Comparison of ENCODE assay signal across 8 cellular contexts in the genomic region with DNA sequence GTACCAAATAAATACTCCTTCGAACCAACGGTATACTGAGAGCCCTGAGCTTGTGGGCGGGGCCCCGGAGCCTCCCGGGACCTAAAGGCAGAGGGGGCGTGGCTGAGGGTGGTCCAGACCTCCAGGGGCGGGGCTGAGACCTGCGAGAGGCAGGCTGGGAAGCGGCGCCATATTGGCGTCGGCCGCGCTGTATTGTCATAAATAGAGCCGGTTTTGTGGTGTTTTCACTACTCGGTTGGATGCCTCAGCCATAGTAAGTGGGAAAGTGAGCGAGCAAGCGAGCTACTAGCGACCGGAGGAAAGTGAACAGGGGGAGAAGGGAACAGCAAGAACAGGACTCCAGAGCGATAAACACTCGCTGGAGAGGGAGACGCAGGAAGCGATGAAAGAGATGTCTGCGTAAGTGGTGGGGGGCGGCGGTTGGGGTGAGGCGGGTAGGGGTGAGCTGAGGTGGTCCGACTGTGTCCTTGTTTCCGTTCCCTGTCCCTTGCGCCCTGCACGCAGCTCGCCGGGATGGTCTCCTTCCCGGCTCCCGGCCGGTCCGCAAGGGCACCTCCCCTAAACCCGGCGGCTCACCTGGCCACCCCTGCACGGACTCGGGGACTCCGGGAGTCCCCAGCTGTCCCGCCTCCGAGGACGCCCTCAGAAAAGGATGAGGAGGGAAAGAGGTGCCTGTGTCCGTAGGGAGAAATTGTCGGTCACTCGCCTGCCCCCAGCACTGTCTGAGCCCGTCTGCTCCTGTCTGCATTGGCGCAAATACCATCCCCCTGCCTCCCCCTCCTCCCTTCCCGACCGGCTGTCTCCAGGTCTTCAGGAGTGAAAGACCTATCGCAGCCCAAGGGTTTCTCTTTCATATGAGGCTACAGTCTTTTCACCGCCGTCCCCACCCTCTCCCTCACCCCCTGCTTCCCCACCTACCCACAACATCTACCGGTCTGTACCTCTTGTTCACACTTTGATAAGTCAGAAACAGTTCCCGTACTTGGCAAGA. TPM values are rescaled to one million over a fixed set of nuclear protein-coding genes. Genes with fewer than 3 reads are reported as not detected.
A peak's percentile ranks its signal among the peaks of the same experiment; 100 is the strongest.
DNase-seq lines count a peak whose midpoint lies in the region; FAIRE-seq and TF ChIP-seq lines count a peak whose summit lies in the region.

A gene (plus strand): TSS at position 172 of the 991 bp plus-strand sequence. CDS start 211 bp downstream, at position 383.

- H2BK5ac ChIP-seq in H1 (ENCODE audit: low read depth, low read length) (peak within 1 kb of the TSS; percentile 95), mesenchymal stem cell (ENCODE audit: low read depth, low read length, poor library complexity, severe bottlenecking) (no peak within 1 kb of the TSS)

- H2BK120ac ChIP-seq in H1 (replicated peaks; ENCODE audit: low read depth, low read length), result no peak within 1 kb of the TSS
- peak within 1 kb of the TSS; percentile 71 for H2BK120ac ChIP-seq in mesenchymal stem cell (ENCODE audit: low read depth, low read length)

- no peak for TF ChIP-seq RAD21 in H1 (IDR thresholded peaks at IDR 0.05 in 1 of 2, conservative IDR thresholded peaks at IDR 0.05 in 1 of 2; ENCODE audit: low read depth in 2 of 2, low read length in 2 of 2)

- H3K23ac ChIP-seq in H1 (ENCODE audit: insufficient read length) (no peak within 1 kb of the TSS), mesenchymal stem cell (ENCODE audit: low read length in 2 of 2) (peak within 1 kb of the TSS in 1 of 2 experiments; percentile 90)

- H3K4me2 ChIP-seq in H1 (ENCODE audit: insufficient read depth in 1 of 2, low read depth in 2 of 2, low read length in 2 of 2), result peak within 1 kb of the TSS; percentile 62 to 75
- peak within 1 kb of the TSS; percentile 73 for H3K4me2 ChIP-seq in mesenchymal stem cell (ENCODE audit: low read length, poor library complexity, severe bottlenecking)

- peak; percentile 83 to 94 for TF ChIP-seq POLR2A in H1 (IDR thresholded peaks at IDR 0.05; ENCODE audit: control extremely low read depth in 1 of 2, low read depth in 2 of 2, low read length in 2 of 2)

- peak within 1 kb of the TSS; percentile 85 for H4K5ac ChIP-seq in H1 (ENCODE audit: insufficient read length, low read depth, low read length)

- H3K79me1 ChIP-seq in H1 (ENCODE audit: low read depth, low read length) (0 out of 2 replicates have a peak, but pooled peaks cover 5% of the 10 kb centered on the region), mesenchymal stem cell (replicated peaks; ENCODE audit: low read length, poor library complexity, severe bottlenecking) (peaks cover 9% of the 10 kb centered on the region)

- DNase-seq in CMK (ENCODE audit: low read depth), result peak; percentile 72
- peak; percentile 95 for DNase-seq in GM20000 (ENCODE audit: low spot score)
- DNase-seq in HT-29 (ENCODE audit: low spot score), result peak; percentile 94
- DNase-seq in NOMO-1 (lab: John Stamatoyannopoulos, UW; ENCODE audit: unreplicated experiment in 2 of 2), result peak; percentile 89 to 95
- peak; percentile 75 to 97 for DNase-seq in H1 (ENCODE audit: low read depth in 1 of 2, low spot score in 2 of 2)
- peak; percentile 91 for DNase-seq in mesenchymal stem cell
- DNase-seq in stimulated activated CD8-positive, alpha-beta memory T cell treated with anti-CD3 and anti-CD28 coated beads, Interleukin-12 subunit alpha, Interleukin-12 subunit beta, amount 100 ng/mL, for 4 hours (ENCODE audit: low read depth), result peak; percentile 91

- no peak for TF ChIP-seq EP300 in H1 (IDR thresholded peaks at IDR 0.05; ENCODE audit: borderline replicate concordance in 1 of 2, low read depth in 2 of 2, low read length in 2 of 2)

- peak within 1 kb of the TSS; percentile 85 for H3K56ac ChIP-seq in H1 (replicated peaks; ENCODE audit: insufficient read length, low read depth, low read length)

- H2BK12ac ChIP-seq in H1 (ENCODE audit: low read depth, low read length), result peak within 1 kb of the TSS; percentile 88
- no peak within 1 kb of the TSS for H2BK12ac ChIP-seq in mesenchymal stem cell (ENCODE audit: low read length in 2 of 2)

- peak within 1 kb of the TSS; percentile 71 to 99 (median 92) for H3K9ac ChIP-seq in H1 (replicated peaks in 1 of 4; ENCODE audit: extremely low read depth in 1 of 4, low read depth in 3 of 4, low read length in 3 of 4)
- peak within 1 kb of the TSS; percentile 94 for H3K9ac ChIP-seq in mesenchymal stem cell (ENCODE audit: low read length)

- no peak within 1 kb of the TSS; the same call in 1 of the 2 replicates for H2AK5ac ChIP-seq in H1 (ENCODE audit: low read depth, low read length)
- H2AK5ac ChIP-seq in mesenchymal stem cell (ENCODE audit: low read length, severe bottlenecking), result no peak within 1 kb of the TSS

- no peak within 1 kb of the TSS for H3K14ac ChIP-seq in H1 (ENCODE audit: insufficient read length)
- peak within 1 kb of the TSS in 1 of 2 experiments; percentile 83 for H3K14ac ChIP-seq in mesenchymal stem cell (ENCODE audit: low read length in 2 of 2)

- FAIRE-seq in H1 (lab: Jason Lieb, UNC), result peak; percentile 39

- H3K4me3 ChIP-seq in H1 (ENCODE audit: extremely low read depth in 1 of 4, insufficient read depth in 2 of 4, low read depth in 3 of 4, low read length in 4 of 4), result peak within 1 kb of the TSS; percentile 72 to 97 (median 96)
- peak within 1 kb of the TSS; percentile 89 to 97 for H3K4me3 ChIP-seq in mesenchymal stem cell (ENCODE audit: insufficient read depth in 1 of 2, low read depth in 1 of 2, low read length in 2 of 2)

- H4K20me1 ChIP-seq in H1 (replicated peaks in 1 of 2; ENCODE audit: control insufficient read depth in 1 of 2, insufficient read depth in 2 of 2, low read length in 2 of 2), result peaks cover 4 to 8% of the 10 kb centered on the region in 2 experiments

- H3K36me3 ChIP-seq in H1 (ENCODE audit: control insufficient read depth in 2 of 4, insufficient read depth in 4 of 4, low read length in 3 of 4), result peaks cover 8 to 18% (median 12%) of the 10 kb centered on the region in 4 experiments
- peaks cover 0 to 15% of the 10 kb centered on the region in 2 experiments for H3K36me3 ChIP-seq in mesenchymal stem cell (ENCODE audit: control insufficient read depth in 1 of 2, insufficient read depth in 2 of 2, low read depth in 1 of 2, low read length in 2 of 2)

- H3K4me1 ChIP-seq in H1 (replicated peaks in 1 of 4; ENCODE audit: control insufficient read depth in 3 of 4, insufficient read depth in 4 of 4, low read length in 3 of 4) (peaks cover 0 to 2% (median 0%) of the 10 kb centered on the region in 4 experiments; a peak in 2 of 7 replicates), mesenchymal stem cell (ENCODE audit: control insufficient read depth, insufficient read depth, low read depth, low read length) (no peaks in the 10 kb centered on the region)

- peak within 1 kb of the TSS; percentile 89 for H3K27ac ChIP-seq in H1 (ENCODE audit: low read depth, low read length)
- peak within 1 kb of the TSS; percentile 96 for H3K27ac ChIP-seq in mesenchymal stem cell (ENCODE audit: low read length, poor library complexity, severe bottlenecking)

- CTCF ChIA-PET in activated CD8-positive, alpha-beta memory T cell treated with anti-CD3 and anti-CD28 coated beads for 36 hours (lab: Charles Lee), result interaction anchor here (0.6 kb wide), 1 partner anchor 222 kb away, joined by 4 read pairs; no protein-coding TSS in a partner anchor
- CTCF ChIA-PET in H1 (lab: Charles Lee; ENCODE audit: partially characterized antibody), result interaction anchor here (0.8 to 2.1 kb wide), 4 partner anchors 12 to 50 kb away, joined by 3 to 11 read pairs (median 6); no protein-coding TSS in a partner anchor

- H3K27me3 ChIP-seq in H1 (replicated peaks in 1 of 4; ENCODE audit: control insufficient read depth in 3 of 4, extremely low read depth in 1 of 4, insufficient read depth in 3 of 4, low read length in 3 of 4) (no peaks in the 10 kb centered on the region), mesenchymal stem cell (ENCODE audit: control insufficient read depth in 1 of 2, insufficient read depth in 1 of 2, low read length in 2 of 2) (no peaks in the 10 kb centered on the region)

- H3K18ac ChIP-seq in H1 (ENCODE audit: extremely low read depth, low read length) (peak within 1 kb of the TSS; percentile 80), mesenchymal stem cell (ENCODE audit: low read depth in 1 of 2, low read length in 2 of 2) (peak within 1 kb of the TSS; percentile 64 to 99)

- H4K91ac ChIP-seq in H1 (replicated peaks; ENCODE audit: insufficient read length, low read length) (peak within 1 kb of the TSS; percentile 88), mesenchymal stem cell (ENCODE audit: low read length) (no peak within 1 kb of the TSS)

- H2BK20ac ChIP-seq in H1 (ENCODE audit: low read length), result 0 out of 2 replicates have a peak within 1 kb of the TSS, but pooled peaks have one; percentile 80

- TF ChIP-seq CTCF in GM20000 (IDR thresholded peaks at IDR 0.05; ENCODE audit: extremely low read depth, missing control alignments) (no peak), H1 (IDR thresholded peaks at IDR 0.05; ENCODE audit: control extremely low read depth in 1 of 3, insufficient read depth in 1 of 3, low read depth in 1 of 3, low read length in 3 of 3) (no peak)

- POLR2A ChIA-PET in activated CD8-positive, alpha-beta memory T cell treated with anti-CD3 and anti-CD28 coated beads for 36 hours (lab: Charles Lee), result interaction anchor here (1.2 kb wide), 1 partner anchor 782 kb away, joined by 5 read pairs; a partner anchor contains a TSS
- POLR2A ChIA-PET in H1 (lab: Charles Lee; ENCODE audit: partially characterized antibody), result interaction anchor here (0.6 to 2.0 kb wide), 19 partner anchors 9 to 358 kb away, joined by 3 to 7 read pairs (median 3); a partner anchor contains a TSS

- 0% methylated on average over 29 of the region's 58 CpGs; no CpG with 5 or more reads in 1 of the 2 experiments for WGBS in H1 (ENCODE audit: extremely low coverage in 1 of 2, insufficient coverage in 1 of 2, insufficient read length in 1 of 2, insufficient replicate concordance in 2 of 2, low coverage in 1 of 2, low lambda C conversion rate in 2 of 2, missing lambda C conversion rate in 1 of 2), 2 experiments
- under 1% methylated on average over 48 of the region's 58 CpGs for WGBS in mesenchymal stem cell

- H3K9me3 ChIP-seq in H1 (ENCODE audit: insufficient read depth in 2 of 2, low read depth in 1 of 2, low read length in 1 of 2) (no peaks in the 10 kb centered on the region), mesenchymal stem cell (ENCODE audit: control insufficient read depth, low read length) (no peaks in the 10 kb centered on the region)

- H3K4ac ChIP-seq in H1 (replicated peaks; ENCODE audit: insufficient read length, low read depth, low read length) (peak within 1 kb of the TSS; percentile 80), mesenchymal stem cell (ENCODE audit: low read depth in 1 of 2, low read length in 2 of 2) (peak within 1 kb of the TSS in 1 of 2 experiments; percentile 95)

- peaks cover 2% of the 10 kb centered on the region for H3K23me2 ChIP-seq in H1 (ENCODE audit: low read depth, low read length)

- H2BK15ac ChIP-seq in H1 (ENCODE audit: low read length) (0 out of 2 replicates have a peak within 1 kb of the TSS, but pooled peaks have one; percentile 92), mesenchymal stem cell (ENCODE audit: low read depth, poor library complexity, severe bottlenecking) (no peak within 1 kb of the TSS)

- H2AFZ ChIP-seq in H1 (ENCODE audit: low read length), result peak within 1 kb of the TSS; percentile 100
- H2AFZ ChIP-seq in mesenchymal stem cell (ENCODE audit: low read depth, low read length), result peak within 1 kb of the TSS; percentile 97

- H4K8ac ChIP-seq in H1 (ENCODE audit: extremely low read depth, insufficient read depth, low read length) (peak within 1 kb of the TSS; percentile 97; the same call in 1 of the 2 replicates), mesenchymal stem cell (ENCODE audit: low read length) (peak within 1 kb of the TSS; percentile 98)

- H3K79me2 ChIP-seq in H1 (ENCODE audit: control insufficient read depth in 1 of 2, insufficient read depth in 2 of 2, low read length in 2 of 2), result peaks cover 0 to 35% of the 10 kb centered on the region in 2 experiments; a peak in 2 of 4 replicates

RNA-seq across cellular contexts. Expression of the gene that starts here (rescaled TPM):
- total RNA-seq in HT-29 (2014; rRNA removed; shearing (Covaris generic)), result 3.2 and 6.2 TPM in 2 replicates
- 10 to 100 TPM; 13.9 to 15.6 TPM for total RNA-seq in activated CD8-positive, alpha-beta memory T cell treated with anti-CD3 and anti-CD28 coated beads for 36 hours
- total RNA-seq in H1 (2021; fragmentation: NEBNext Ultra II Directional; extraction: Animal tissue kit (Norgen Biotek cat#: 25700)), result 21.5 and 25.5 TPM in 2 replicates
- 4.3 and 6.5 TPM in 2 replicates for polyA plus RNA-seq in H1 (2011; rRNA removed)
- polyA plus RNA-seq in H1 (2011; cell fraction: cytosol; rRNA removed), result 7.2 TPM
- 7.4 TPM for polyA plus RNA-seq in H1 (2011; cell fraction: nucleus; rRNA removed)
- 6.8 to 12.5 TPM (median 8.1 TPM) in 4 replicates for polyA plus RNA-seq in H1 (2012, experiment 1 of 2)
- 0.79 TPM for polyA plus RNA-seq in H1 (2012, experiment 2 of 2)
- 10.7 TPM for polyA plus RNA-seq in H1 (2013, experiment 1 of 2)
- polyA plus RNA-seq in H1 (2013, experiment 2 of 2), result 10.0 TPM
- 38.6 and 50.2 TPM in 2 replicates for polyA minus RNA-seq in H1 (2011; rRNA and poly(A)+ RNA removed)
- polyA minus RNA-seq in H1 (2011; cell fraction: cytosol; rRNA and poly(A)+ RNA removed), result 17.8 TPM
- 17.7 TPM for polyA minus RNA-seq in H1 (2011; cell fraction: nucleus; rRNA and poly(A)+ RNA removed)
- 5.6 TPM for polyA plus RNA-seq in mesenchymal stem cell (2013, experiment 1 of 2)
- polyA plus RNA-seq in mesenchymal stem cell (2013, experiment 2 of 2), result 5.3 TPM

Comparison
In these comparisons a context has a peak if more than half of its experiments do, and no peak if none do; other contexts are left out.
1. Peak in every context shown above with its lines: DNase-seq, H3K4me3 ChIP-seq and H3K27ac ChIP-seq.